Comparison of ENCODE assay signal across 13 cellular contexts in genomic region chr15:90681480-90681879, GRCh38. TPM values are rescaled to one million over a fixed set of nuclear protein-coding genes. Genes with fewer than 3 reads are reported as not detected.
DNase-seq lines count a peak whose midpoint lies in the region; ATAC-seq, FAIRE-seq and TF ChIP-seq lines count a peak whose summit lies in the region.
"Had no signal": no experiment of that assay in that cellular context is flagged by ENCODE, and none has a peak within 500 bp of the region (broad histone marks: within the 10 kb centered on the region; RNA-seq: fewer than 3 reads in every experiment).

No MANE protein-coding gene starts in this region.

- no peaks in the 10 kb centered on the region for H4K20me1 ChIP-seq in HepG2 (ENCODE audit: insufficient read depth, low read length)

- H3K9me3 ChIP-seq in tibial nerve, result no peaks in the 10 kb centered on the region
- no peaks in the 10 kb centered on the region for H3K9me3 ChIP-seq in HepG2 (ENCODE audit: low read length)

- peak in 1 of 2 donors; percentile 65 for TF ChIP-seq EP300 in tibial nerve (IDR thresholded peaks at IDR 0.05)
- TF ChIP-seq EP300 in HepG2 (IDR thresholded peaks at IDR 0.05; ENCODE audit: low read depth in 2 of 2, low read length in 2 of 2), result no peak
- no peak for TF ChIP-seq EP300 in HepG2 (CRISPR knock-in tag; IDR thresholded peaks at IDR 0.05; ENCODE audit: borderline replicate concordance)

- CTCF ChIA-PET in HepG2 (lab: Yijun Ruan, JAX; ENCODE audit: low intra/inter-chr PET ratio, low total read pairs), result no interaction called here

- no peak overlapping the region for H3K4me3 ChIP-seq in astrocyte of the spinal cord (ENCODE audit: low read depth, low read length)
- no peak overlapping the region for H3K4me3 ChIP-seq in tibial nerve
- H3K4me3 ChIP-seq in HepG2 (replicated peaks in 1 of 3; ENCODE audit: insufficient read depth in 1 of 3, low read depth in 2 of 3, low read length in 3 of 3), result no peak overlapping the region

- intact Hi-C loops in HepG2 (cut with micrococcal nuclease; ENCODE audit: unreplicated experiment), result no loop called here

- BruUV-seq in HepG2 (replicated peaks; lab: Mats Ljungman, UMichigan), result no TSS peak

- no peaks in the 10 kb centered on the region for H3K27me3 ChIP-seq in tibial nerve
- H3K27me3 ChIP-seq in HepG2 (ENCODE audit: control insufficient read depth in 1 of 2, insufficient read depth in 2 of 2, low read length in 2 of 2), result no peaks in the 10 kb centered on the region; a peak in 1 of 5 replicates

- POLR2A ChIA-PET in HepG2 (lab: Yijun Ruan, JAX), result no interaction called here

- DNase-seq in HK-2 (ENCODE audit: unreplicated experiment), result peak; percentile 31
- DNase-seq in astrocyte of the spinal cord (ENCODE audit: low read depth, low spot score), result peak; percentile 90
- DNase-seq in iris pigment epithelial cell (ENCODE audit: low read depth), result peak; percentile 90
- DNase-seq in tibial nerve (ENCODE audit: low spot score in 2 of 2), result peak; percentile 23 to 60
- DNase-seq in inferior parietal cortex (ENCODE audit: extremely low spot score), result no peak
- no peak for DNase-seq in HepG2 (ENCODE audit: low spot score)
- DNase-seq: activated CD4-positive, alpha-beta T cell treated with anti-CD3 and anti-CD28 coated beads, Interleukin-2, amount 50 U/mL, for 4 hours; anterior cingulate cortex; DMS 273 treated with DMSO at 0.1 percent for 48 hours; head of caudate nucleus; NCI-H524 had no signal

- H3K79me2 ChIP-seq in HepG2 (ENCODE audit: insufficient read depth, low read length), result no peaks in the 10 kb centered on the region

- TF ChIP-seq CTCF in astrocyte of the spinal cord (IDR thresholded peaks at IDR 0.05; ENCODE audit: low read depth, low read length) (no peak), tibial nerve (IDR thresholded peaks at IDR 0.05) (no peak), HepG2 (CRISPR knock-in tag; IDR thresholded peaks at IDR 0.05) (no peak)

- in situ Hi-C loops in astrocyte of the spinal cord (cut with HindIII; ENCODE audit: low sequenced_read_pairs), result no loop called here
- in situ Hi-C loops in HepG2 (cut with HindIII; ENCODE audit: extremely low pct_ligation_motif_present, low pct_unique_long_range_greater_than_20kb), result no loop called here

- H3K9ac ChIP-seq in HepG2 (ENCODE audit: insufficient read depth, low read depth, low read length), result no peak overlapping the region

- no peak for ATAC-seq in GM21786 (IDR thresholded peaks at IDR 0.05; ENCODE audit: unreplicated experiment)
- no peak for ATAC-seq in HG02840 (IDR thresholded peaks at IDR 0.05; ENCODE audit: low FRiP score, unreplicated experiment)
- ATAC-seq in HepG2, result no peak; the same call in 2 of the 3 replicates

- H3K4me2 ChIP-seq in HepG2 (ENCODE audit: low read depth, low read length), result no peak overlapping the region

- H3K27ac ChIP-seq in tibial nerve, result peak overlapping the region; percentile 17 to 87 (median 69)
- H3K27ac ChIP-seq in HepG2 (ENCODE audit: extremely low read length, insufficient read depth, low read length), result no peak overlapping the region

- 63 to 74% methylated on average over 9 of the region's 9 CpGs for WGBS in tibial nerve, 2 donors
- 74% methylated on average over 5 of the region's 9 CpGs for WGBS in HepG2 (ENCODE audit: low lambda C conversion rate)

- H3K36me3 ChIP-seq in tibial nerve (no peaks in the 10 kb centered on the region), HepG2 (replicated peaks in 1 of 2; ENCODE audit: control insufficient read depth in 1 of 2, insufficient read depth in 2 of 2, low read length in 2 of 2) (no peaks in the 10 kb centered on the region)

- no peak for TF ChIP-seq RAD21 in HepG2 (CRISPR knock-in tag; IDR thresholded peaks at IDR 0.05)

- no peak overlapping the region for H2AFZ ChIP-seq in HepG2 (ENCODE audit: low read length)

- FAIRE-seq in HepG2 (lab: Jason Lieb, UNC), result no peak

- peaks cover 0 to 22% (median 11%) of the 10 kb centered on the region in 4 donors for H3K4me1 ChIP-seq in tibial nerve
- H3K4me1 ChIP-seq in HepG2 (ENCODE audit: insufficient read depth, low read length), result no peaks in the 10 kb centered on the region

- TF ChIP-seq POLR2A in tibial nerve (IDR thresholded peaks at IDR 0.05) (no peak), HepG2 (IDR thresholded peaks at IDR 0.05; ENCODE audit: insufficient read depth in 1 of 2, low read depth in 2 of 2, low read length in 2 of 2) (no peak)

TF ChIP-seq in HepG2, 621 proteins besides CTCF, POLR2A, EP300 and RAD21:
- no peak for TF ChIP-seq ZNF740 (CRISPR knock-in tag; IDR thresholded peaks at IDR 0.05)

RNA-seq across cellular contexts. Expression of gene BLM, which starts 35.7 kb away (rescaled TPM):
- 1 to 10 TPM in 2 of 4 donors, under 1 TPM in 2; 0.66 to 9.6 (median 1.0) TPM for total RNA-seq in tibial nerve
- total RNA-seq in HepG2 (2016; rRNA removed; fragmentation: Illumina TruSeq; extraction: Trizol), result 11.8 and 17.4 TPM in 2 replicates
- 2.2 and 2.6 TPM in 2 replicates for total RNA-seq in HepG2 (2016; cell fraction: cytosol; rRNA removed; fragmentation: Illumina TruSeq; extraction: Trizol; ENCODE audit: low read depth)
- 10.5 and 15.0 TPM in 2 replicates for total RNA-seq in HepG2 (2016; cell fraction: insoluble cytoplasmic fraction; rRNA removed; fragmentation: Illumina TruSeq; extraction: Trizol)
- 3.6 and 3.8 TPM in 2 replicates for total RNA-seq in HepG2 (2016; cell fraction: membrane; rRNA removed; fragmentation: Illumina TruSeq; extraction: Trizol)
- 12.3 and 13.7 TPM in 2 replicates for total RNA-seq in HepG2 (2016; cell fraction: nucleus; rRNA removed; fragmentation: Illumina TruSeq; extraction: Trizol)
- 2.8 and 5.1 TPM in 2 replicates for polyA plus RNA-seq in HepG2 (2011; rRNA removed)
- 1.1 and 1.5 TPM in 2 replicates for polyA plus RNA-seq in HepG2 (2011; cell fraction: cytosol; rRNA removed)
- 2.3 and 2.9 TPM in 2 replicates for polyA plus RNA-seq in HepG2 (2011; cell fraction: nucleus; rRNA removed)
- 0.87 and 4.0 TPM in 2 replicates for polyA plus RNA-seq in HepG2 (2012)
- polyA plus RNA-seq in HepG2 (2016; cell fraction: cytosol; fragmentation: Illumina TruSeq; extraction: Trizol; ENCODE audit: low read depth), result 0.60 and 0.83 TPM in 2 replicates
- 14.9 and 15.0 TPM in 2 replicates for polyA plus RNA-seq in HepG2 (2016; cell fraction: insoluble cytoplasmic fraction; fragmentation: Illumina TruSeq; extraction: Trizol; ENCODE audit: low read depth)
- 1.5 and 1.7 TPM in 2 replicates for polyA plus RNA-seq in HepG2 (2016; cell fraction: membrane; fragmentation: Illumina TruSeq; extraction: Trizol; ENCODE audit: low read depth)
- polyA plus RNA-seq in HepG2 (2016; cell fraction: nucleus; fragmentation: Illumina TruSeq; extraction: Trizol; ENCODE audit: insufficient read depth, low read depth), result 15.5 and 15.9 TPM in 2 replicates
- 4.0 and 28.3 TPM in 2 replicates for polyA minus RNA-seq in HepG2 (2011; rRNA and poly(A)+ RNA removed; ENCODE audit: low replicate concordance)
- 2.6 and 3.3 TPM in 2 replicates for polyA minus RNA-seq in HepG2 (2011; cell fraction: cytosol; rRNA and poly(A)+ RNA removed)
- 4.2 and 5.9 TPM in 2 replicates for polyA minus RNA-seq in HepG2 (2011; cell fraction: nucleus; rRNA and poly(A)+ RNA removed)

Comparison
In these comparisons a context has a peak if more than half of its experiments do, and no peak if none do; other contexts are left out.
1. DNase-seq: peak in HK-2 (single experiment), astrocyte of the spinal cord (single experiment), iris pigment epithelial cell (single experiment) and tibial nerve (2 of 2); none in inferior parietal cortex (single experiment) and HepG2 (single experiment).